In the genomic region with DNA sequence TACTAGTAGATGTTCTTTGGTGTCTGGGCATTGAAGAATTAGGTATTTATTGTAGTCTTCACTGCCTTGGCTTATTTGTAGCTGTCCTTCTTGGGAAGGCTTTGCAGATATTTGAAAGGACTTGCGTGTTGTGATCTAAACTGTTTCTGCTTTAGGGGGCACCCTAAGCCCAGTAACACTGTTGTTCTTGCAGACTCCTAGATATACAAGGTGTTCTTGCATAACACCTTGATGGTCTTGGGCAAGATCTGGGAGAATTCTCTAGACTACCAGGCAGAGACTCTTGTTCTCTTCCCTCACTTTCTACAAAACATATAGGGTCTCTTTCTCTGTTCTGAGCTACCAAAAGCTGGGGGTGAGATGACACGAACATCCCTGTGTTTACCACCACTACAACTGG, we compare ENCODE assay signal across 30 cellular contexts.
"Had no signal": no experiment of that assay in that cellular context is flagged by ENCODE, and none has a peak within 500 bp of the region (broad histone marks: within the 10 kb centered on the region; RNA-seq: fewer than 3 reads in every experiment).

No MANE protein-coding gene starts in this region.

- H3K4me3 Mint-ChIP-seq: activated CD4-positive, alpha-beta memory T cell treated with anti-CD3 and anti-CD28 coated beads for 36 hours; activated CD4-positive, alpha-beta T cell treated with anti-CD3 and anti-CD28 coated beads, Interleukin-2, amount 10 ng/mL, durations not matched to agents 24 days and 14 days; activated naive CD8-positive, alpha-beta T cell treated with anti-CD3 and anti-CD28 coated beads, Interleukin-2, amount 50 U/mL, for 24 hours; activated T-cell treated with anti-CD3 and anti-CD28 coated beads, Interleukin-2, amount 50 U/mL, for 24 hours; central memory CD8-positive, alpha-beta T cell; dendritic cell treated with granulocyte-macrophage colony-stimulating factor and Interleukin-4, amounts not matched to agents 40 ng/mL and 50 ng/mL, for 4 days; natural killer cell treated with Interleukin-12 subunit alpha and Interleukin-12 subunit beta and Interleukin-15 and Interleukin-18, amount 100 ng/mL, for 72 hours; stimulated activated naive CD8-positive, alpha-beta T cell treated with anti-CD3 and anti-CD28 coated beads, Interleukin-15, Interleukin-2, amounts not matched to agents 100 ng/mL and 50 ng/mL, for 24 hours; T-helper 17 cell had no signal

- H3K27ac Mint-ChIP-seq: activated CD4-positive, alpha-beta memory T cell treated with anti-CD3 and anti-CD28 coated beads for 36 hours; activated CD4-positive, alpha-beta T cell treated with anti-CD3 and anti-CD28 coated beads, Interleukin-2, amount 10 ng/mL, durations not matched to agents 24 days and 14 days; activated naive CD8-positive, alpha-beta T cell treated with anti-CD3 and anti-CD28 coated beads, Interleukin-2, amount 50 U/mL, for 24 hours; activated T-cell treated with anti-CD3 and anti-CD28 coated beads, Interleukin-2, amount 50 U/mL, for 24 hours; dendritic cell treated with granulocyte-macrophage colony-stimulating factor and Interleukin-4, amounts not matched to agents 40 ng/mL and 50 ng/mL, for 4 days; natural killer cell treated with Interleukin-12 subunit alpha and Interleukin-12 subunit beta and Interleukin-15 and Interleukin-18, amount 100 ng/mL, for 72 hours; stimulated activated naive CD8-positive, alpha-beta T cell treated with anti-CD3 and anti-CD28 coated beads, Interleukin-15, Interleukin-2, amounts not matched to agents 100 ng/mL and 50 ng/mL, for 24 hours; T-helper 17 cell had no signal

- DNase-seq: activated CD4-positive, alpha-beta memory T cell treated with anti-CD3 and anti-CD28 coated beads for 36 hours; activated CD4-positive, alpha-beta T cell treated with anti-CD3 and anti-CD28 coated beads, Interleukin-2, amount 10 ng/mL, durations not matched to agents 24 days and 14 days; activated CD4-positive, CD25-positive, alpha-beta regulatory T cell treated with anti-CD3 and anti-CD28 coated beads, Interleukin-2, amount 50 U/mL, for 72 hours; activated CD8-positive, alpha-beta memory T cell treated with anti-CD3 and anti-CD28 coated beads, Interleukin-2, amount 50 U/mL, for 4 hours; activated gamma-delta T cell; activated naive CD4-positive, alpha-beta T cell treated with anti-CD3 and anti-CD28 coated beads, Interleukin-2, amount 50 U/mL, for 16 hours; activated naive CD8-positive, alpha-beta T cell treated with anti-CD3 and anti-CD28 coated beads, Interleukin-2, amount 50 U/mL, for 24 hours; activated T-cell treated with anti-CD3 and anti-CD28 coated beads, Interleukin-2, amount 50 U/mL, for 24 hours; esophagus squamous epithelium; left lung; lower lobe of right lung; mesenchymal stem cell; posterior cingulate gyrus; right cardiac atrium; stimulated activated CD4-positive, alpha-beta T cell treated with anti-CD3 and anti-CD28 coated beads, Interleukin-2, amount 100 ng/mL, for 48 hours; T-helper 17 cell; T1000; trophoblast cell; WERI-Rb-1 had no signal

- H3K4me1 ChIP-seq: esophagus squamous epithelium, left lung, lower lobe of right lung had no signal

- H3K4me3 ChIP-seq: esophagus squamous epithelium, left lung, lower lobe of right lung, thoracic aorta had no signal

- H3K27ac ChIP-seq: epithelial cell of prostate, esophagus squamous epithelium, left lung, lower lobe of right lung, thoracic aorta, WERI-Rb-1 had no signal

- ATAC-seq: activated naive CD8-positive, alpha-beta T cell treated with anti-CD3 and anti-CD28 coated beads, Interleukin-2, amount 50 U/mL, for 24 hours; left lung; lower lobe of right lung; right cardiac atrium; T-helper 17 cell had no signal

- FAIRE-seq: bronchial epithelial cell, endometrium, frontal cortex, islet of Langerhans, urothelium cell line had no signal

- H3K27me3 ChIP-seq: esophagus squamous epithelium, left lung had no signal

- H3K27me3 Mint-ChIP-seq: activated CD4-positive, alpha-beta memory T cell treated with anti-CD3 and anti-CD28 coated beads for 36 hours; activated CD4-positive, alpha-beta T cell treated with anti-CD3 and anti-CD28 coated beads, Interleukin-2, amount 10 ng/mL, durations not matched to agents 24 days and 14 days; activated naive CD8-positive, alpha-beta T cell treated with anti-CD3 and anti-CD28 coated beads, Interleukin-2, amount 50 U/mL, for 24 hours; activated T-cell treated with anti-CD3 and anti-CD28 coated beads, Interleukin-2, amount 50 U/mL, for 24 hours; central memory CD8-positive, alpha-beta T cell; dendritic cell treated with granulocyte-macrophage colony-stimulating factor and Interleukin-4, amounts not matched to agents 40 ng/mL and 50 ng/mL, for 4 days; natural killer cell treated with Interleukin-12 subunit alpha and Interleukin-12 subunit beta and Interleukin-15 and Interleukin-18, amount 100 ng/mL, for 72 hours; stimulated activated naive CD8-positive, alpha-beta T cell treated with anti-CD3 and anti-CD28 coated beads, Interleukin-15, Interleukin-2, amounts not matched to agents 100 ng/mL and 50 ng/mL, for 24 hours; T-helper 17 cell had no signal

- H3K36me3 Mint-ChIP-seq: activated CD4-positive, alpha-beta memory T cell treated with anti-CD3 and anti-CD28 coated beads for 36 hours; natural killer cell treated with Interleukin-12 subunit alpha and Interleukin-12 subunit beta and Interleukin-15 and Interleukin-18, amount 100 ng/mL, for 72 hours had no signal

- H3K36me3 ChIP-seq: esophagus squamous epithelium, left lung, lower lobe of right lung, thoracic aorta, WERI-Rb-1 had no signal

- H3K4me1 Mint-ChIP-seq: activated CD4-positive, alpha-beta T cell treated with anti-CD3 and anti-CD28 coated beads, Interleukin-2, amount 10 ng/mL, durations not matched to agents 24 days and 14 days; activated naive CD8-positive, alpha-beta T cell treated with anti-CD3 and anti-CD28 coated beads, Interleukin-2, amount 50 U/mL, for 24 hours; central memory CD8-positive, alpha-beta T cell; T-helper 17 cell had no signal
